In genomic region chr20:58611236-58612020, GRCh38 we compare ENCODE assay signal across 2 cellular contexts.
TF ChIP-seq lines count a peak whose summit lies in the region.

No MANE protein-coding gene starts in this region.

TF ChIP-seq in SK-N-SH treated with all-trans-retinoic acid at 6 μM for 48 hours, 23 proteins besides CTCF, POLR2A, EP300 and RAD21 (continued from another document):
- no peak for TF ChIP-seq POU6F1 (CRISPR knock-in tag; IDR thresholded peaks at IDR 0.05; ENCODE audit: borderline replicate concordance, low read depth)
- no peak for TF ChIP-seq SNAI2 (CRISPR knock-in tag; IDR thresholded peaks at IDR 0.05)
- no peak for TF ChIP-seq CSDC2 (CRISPR knock-in tag; IDR thresholded peaks at IDR 0.05)
- no peak for TF ChIP-seq TSHZ2 (CRISPR knock-in tag; IDR thresholded peaks at IDR 0.05)
- TF ChIP-seq RARB (CRISPR knock-in tag; IDR thresholded peaks at IDR 0.05), result no peak
- no peak for TF ChIP-seq PPARA (CRISPR knock-in tag; IDR thresholded peaks at IDR 0.05; ENCODE audit: borderline replicate concordance)
- no peak for TF ChIP-seq GLIS3 (CRISPR knock-in tag; IDR thresholded peaks at IDR 0.05)
- TF ChIP-seq OSR1 (CRISPR knock-in tag; IDR thresholded peaks at IDR 0.05), result no peak
- TF ChIP-seq ZNF8 (CRISPR knock-in tag; IDR thresholded peaks at IDR 0.05), result no peak
- no peak for TF ChIP-seq ARNTL (CRISPR knock-in tag; IDR thresholded peaks at IDR 0.05; ENCODE audit: borderline replicate concordance, low read depth)
- no peak for TF ChIP-seq PATZ1 (CRISPR knock-in tag; IDR thresholded peaks at IDR 0.05; ENCODE audit: borderline replicate concordance)
- TF ChIP-seq ZNF70 (CRISPR knock-in tag; IDR thresholded peaks at IDR 0.05), result no peak
- no peak for TF ChIP-seq BACH2 (CRISPR knock-in tag; IDR thresholded peaks at IDR 0.05; ENCODE audit: borderline replicate concordance)

TF ChIP-seq in SK-N-SH, 30 proteins besides CTCF, POLR2A, EP300 and RAD21 (continued from another document):
- no peak for TF ChIP-seq USF2 (IDR thresholded peaks at IDR 0.05; ENCODE audit: borderline replicate concordance, low read depth, low read length)
- no peak for TF ChIP-seq SMC3 (IDR thresholded peaks at IDR 0.05; ENCODE audit: low read depth, low read length)
TF ChIP-seq in SK-N-SH: peak in this region for 0.
